8 cellular contexts compared by ENCODE assay signal in genomic region chr13:48580185-48580803, GRCh38. TPM values are rescaled to one million over a fixed set of nuclear protein-coding genes. Genes with fewer than 3 reads are reported as not detected.
DNase-seq lines count a peak whose midpoint lies in the region; ATAC-seq, FAIRE-seq and TF ChIP-seq lines count a peak whose summit lies in the region.

No MANE protein-coding gene starts in this region.

- H3K9me3 Mint-ChIP-seq in activated CD8-positive, alpha-beta T cell treated with anti-CD3 and anti-CD28 coated beads for 36 hours, result no peaks in the 10 kb centered on the region
- no peaks in the 10 kb centered on the region for H3K9me3 Mint-ChIP-seq in endodermal cell
- H3K9me3 Mint-ChIP-seq in stimulated activated naive B cell treated with anti-CD40 and anti-IgM and Interleukin-4, amounts not matched to agents 10 μg/mL and 1 μg/mL and 100 μg/mL, for 72 hours, result peaks cover 0 to 7% of the 10 kb centered on the region in 2 donors

- no peak overlapping the region for H3K4me2 ChIP-seq in A549

- H3K9me3 ChIP-seq in A549, result no peaks in the 10 kb centered on the region
- no peaks in the 10 kb centered on the region for H3K9me3 ChIP-seq in endodermal cell (ENCODE audit: control insufficient read depth, low read length)

- peak; percentile 60 for TF ChIP-seq CTCF in A549 (IDR thresholded peaks at IDR 0.05)
- peak; percentile 71 for TF ChIP-seq CTCF in GM13977 (IDR thresholded peaks at IDR 0.05; ENCODE audit: extremely low read depth, insufficient read depth, missing control alignments)
- peak; percentile 90 for TF ChIP-seq CTCF in activated CD8-positive, alpha-beta T cell treated with anti-CD3 and anti-CD28 coated beads for 36 hours (IDR thresholded peaks at IDR 0.05)
- TF ChIP-seq CTCF in endodermal cell (conservative IDR thresholded peaks at IDR 0.05), result peak; percentile 88

- H3K4me1 Mint-ChIP-seq in activated CD8-positive, alpha-beta T cell treated with anti-CD3 and anti-CD28 coated beads for 36 hours (ENCODE audit: low read depth), result peaks cover 3% of the 10 kb centered on the region
- peaks cover 9% of the 10 kb centered on the region for H3K4me1 Mint-ChIP-seq in endodermal cell
- peaks cover 20 to 21% of the 10 kb centered on the region in 2 donors for H3K4me1 Mint-ChIP-seq in stimulated activated naive B cell treated with anti-CD40 and anti-IgM and Interleukin-4, amounts not matched to agents 10 μg/mL and 1 μg/mL and 100 μg/mL, for 72 hours

- in situ Hi-C loops in GM13977 (cut with MboI; ENCODE audit: low pct_unique_long_range_greater_than_20kb, low sequenced_read_pairs, unreplicated experiment), result loop anchor here (25.0 kb wide), 1 partner anchor 443 kb away; no protein-coding TSS in a partner anchor

- peak; percentile 75 to 78 for TF ChIP-seq RAD21 in A549 (conservative IDR thresholded peaks at IDR 0.05 in 1 of 2, IDR thresholded peaks at IDR 0.05 in 1 of 2)

- H3K9ac ChIP-seq in endodermal cell (ENCODE audit: extremely low read depth, low read length, poor library complexity, severe bottlenecking), result no peak overlapping the region

- H3K27ac ChIP-seq in A549, result no peak overlapping the region
- H3K27ac ChIP-seq in endodermal cell (ENCODE audit: low read depth, low read length), result no peak overlapping the region

- DNase-seq in A549 (ENCODE audit: low read depth in 1 of 2, low spot score in 1 of 2), result peak; percentile 26 to 38
- no peak for DNase-seq in GM13977 (ENCODE audit: low spot score)
- DNase-seq in NCI-H526 treated with DMSO at 0.1 percent for 48 hours (lab: John Stamatoyannopoulos, UW), result peak; percentile 46
- peak; percentile 85 for DNase-seq in activated CD8-positive, alpha-beta T cell treated with anti-CD3 and anti-CD28 coated beads for 36 hours
- peak; percentile 91 for DNase-seq in endodermal cell
- DNase-seq in mucosa of gallbladder (ENCODE audit: low spot score), result peak; percentile 88
- DNase-seq in stimulated activated naive B cell treated with anti-CD40 and anti-IgM and Interleukin-4, amounts not matched to agents 10 μg/mL and 1 μg/mL and 100 μg/mL, for 72 hours, result peak; percentile 43

- H3K4me1 ChIP-seq in A549 (no peaks in the 10 kb centered on the region), endodermal cell (ENCODE audit: control insufficient read depth, insufficient read depth, low read length) (peaks cover 8% of the 10 kb centered on the region)

- no peak for TF ChIP-seq EP300 in A549 (IDR thresholded peaks at IDR 0.05)

- no peak for TF ChIP-seq POLR2A in A549 (IDR thresholded peaks at IDR 0.05; ENCODE audit: low read length)

- H3K27me3 Mint-ChIP-seq in activated CD8-positive, alpha-beta T cell treated with anti-CD3 and anti-CD28 coated beads for 36 hours, result peaks cover 25% of the 10 kb centered on the region
- peaks cover 11% of the 10 kb centered on the region for H3K27me3 Mint-ChIP-seq in endodermal cell (ENCODE audit: insufficient read depth)
- H3K27me3 Mint-ChIP-seq in stimulated activated naive B cell treated with anti-CD40 and anti-IgM and Interleukin-4, amounts not matched to agents 10 μg/mL and 1 μg/mL and 100 μg/mL, for 72 hours, result peaks cover 69 to 75% of the 10 kb centered on the region in 2 donors

- no peak overlapping the region for H3K4me3 Mint-ChIP-seq in activated CD8-positive, alpha-beta T cell treated with anti-CD3 and anti-CD28 coated beads for 36 hours
- no peak overlapping the region for H3K4me3 Mint-ChIP-seq in endodermal cell
- no peak overlapping the region for H3K4me3 Mint-ChIP-seq in stimulated activated naive B cell treated with anti-CD40 and anti-IgM and Interleukin-4, amounts not matched to agents 10 μg/mL and 1 μg/mL and 100 μg/mL, for 72 hours

- POLR2A ChIA-PET in A549 (lab: Yijun Ruan, JAX), result interaction anchor here (0.9 to 1.4 kb wide), 5 partner anchors 48 to 543 kb away, joined by 3 to 11 read pairs (median 5); partner anchors contain the start of genes ITM2B, MED4 and NUDT15
- POLR2A ChIA-PET in activated CD8-positive, alpha-beta T cell treated with anti-CD3 and anti-CD28 coated beads for 36 hours (lab: Charles Lee), result interaction anchor here (0.7 to 1.5 kb wide), 3 partner anchors 63 to 252 kb away, joined by 3 read pairs; no protein-coding TSS in a partner anchor

- 37% methylated on average over 8 of the region's 8 CpGs for WGBS in A549 (ENCODE audit: missing lambda C conversion rate)
- 50 to 56% methylated on average over 7 to 8 of the region's 8 CpGs for WGBS in endodermal cell (ENCODE audit: insufficient coverage in 1 of 2, insufficient read length in 1 of 2), 2 experiments

- FAIRE-seq in A549 (lab: Jason Lieb, UNC), result no peak

- ATAC-seq in A549 (peak; percentile 47 to 67; a peak in 4 of 6 replicates), HG03354 (IDR thresholded peaks at IDR 0.05; ENCODE audit: poor library complexity, severe bottlenecking, unreplicated experiment) (no peak)
- ATAC-seq in activated CD8-positive, alpha-beta T cell treated with anti-CD3 and anti-CD28 coated beads for 36 hours, result peak; percentile 67
- ATAC-seq in stimulated activated naive B cell treated with anti-CD40 and anti-IgM and Interleukin-4, amounts not matched to agents 10 μg/mL and 1 μg/mL and 100 μg/mL, for 72 hours (replicated peaks), result no peak

- CTCF ChIA-PET in A549 (lab: Yijun Ruan, JAX), result interaction anchor here (0.6 to 4.9 kb wide), 30 partner anchors 11 to 1037 kb away, joined by 3 to 56 read pairs (median 3); partner anchors contain the start of genes MED4 and NUDT15
- CTCF ChIA-PET in activated CD8-positive, alpha-beta T cell treated with anti-CD3 and anti-CD28 coated beads for 36 hours (lab: Charles Lee), result interaction anchor here (0.6 to 9.8 kb wide), 51 partner anchors 7 to 481 kb away, joined by 3 to 173 read pairs (median 4); partner anchors contain the start of gene LPAR6

- no peaks in the 10 kb centered on the region for H3K27me3 ChIP-seq in endodermal cell (ENCODE audit: control insufficient read depth, insufficient read depth, low read length, poor library complexity, severe bottlenecking)

- H3K4me3 ChIP-seq in A549 (no peak overlapping the region), endodermal cell (ENCODE audit: low read length) (no peak overlapping the region)

- no peaks in the 10 kb centered on the region for H3K36me3 Mint-ChIP-seq in activated CD8-positive, alpha-beta T cell treated with anti-CD3 and anti-CD28 coated beads for 36 hours (ENCODE audit: low read depth)
- no peaks in the 10 kb centered on the region for H3K36me3 Mint-ChIP-seq in endodermal cell (ENCODE audit: low read depth)
- no peaks in the 10 kb centered on the region for H3K36me3 Mint-ChIP-seq in stimulated activated naive B cell treated with anti-CD40 and anti-IgM and Interleukin-4, amounts not matched to agents 10 μg/mL and 1 μg/mL and 100 μg/mL, for 72 hours

- no peaks in the 10 kb centered on the region for H3K36me3 ChIP-seq in endodermal cell (ENCODE audit: control insufficient read depth, insufficient read depth, low read length)

- H3K27ac Mint-ChIP-seq in activated CD8-positive, alpha-beta T cell treated with anti-CD3 and anti-CD28 coated beads for 36 hours, result no peak overlapping the region
- no peak overlapping the region for H3K27ac Mint-ChIP-seq in endodermal cell
- H3K27ac Mint-ChIP-seq in stimulated activated naive B cell treated with anti-CD40 and anti-IgM and Interleukin-4, amounts not matched to agents 10 μg/mL and 1 μg/mL and 100 μg/mL, for 72 hours, result no peak overlapping the region

- intact Hi-C loops in activated CD8-positive, alpha-beta T cell treated with anti-CD3 and anti-CD28 coated beads for 36 hours (cut with micrococcal nuclease), result loop anchor here (2.0 to 10.0 kb wide), 2 partner anchors 245 to 455 kb away; no protein-coding TSS in a partner anchor

TF ChIP-seq in A549, 52 proteins besides CTCF, POLR2A, EP300 and RAD21:
- peak; percentile 75 for TF ChIP-seq SMC3 (IDR thresholded peaks at IDR 0.05)
- no peak for TF ChIP-seq CHD2 (IDR thresholded peaks at IDR 0.05; ENCODE audit: low read length, partially characterized antibody)
- TF ChIP-seq ZSCAN20 (CRISPR knock-in tag; IDR thresholded peaks at IDR 0.05), result no peak

RNA-seq across cellular contexts. Expression of gene RCBTB2, which starts 47.4 kb away (rescaled TPM):
- polyA plus RNA-seq in A549 (2011; rRNA removed) (1.8 and 2.0 TPM in 2 replicates), A549 (2017; fragmentation: RNase III; extraction: RNeasy Plus Mini Kit Qiagen cat#74134 plus additional on column Dnase treatment) (0.98 to 1.2 TPM (median 1.1 TPM) in 3 replicates)
- polyA plus RNA-seq in A549 (2012; cell fraction: cytosol; rRNA removed), result 0.56 and 0.66 TPM in 2 replicates
- 0.51 and 0.62 TPM in 2 replicates for polyA plus RNA-seq in A549 (2012; cell fraction: nucleus; rRNA removed)
- polyA minus RNA-seq in A549 (2011; rRNA and poly(A)+ RNA removed), result 0.78 and 1.0 TPM in 2 replicates
- 1 to 10 TPM; 1.6 to 2.2 TPM for total RNA-seq in activated CD8-positive, alpha-beta T cell treated with anti-CD3 and anti-CD28 coated beads for 36 hours
- total RNA-seq in endodermal cell (1 to 10 TPM; 3.1 to 7.3 TPM), mucosa of gallbladder (18.3 TPM)
- polyA plus RNA-seq in endodermal cell (2013, experiment 1 of 2), result 22.5 TPM
- polyA plus RNA-seq in endodermal cell (2013, experiment 2 of 2), result 22.1 TPM

Comparison
In these comparisons a context has a peak if more than half of its experiments do, and no peak if none do; other contexts are left out.
1. ATAC-seq: peak in A549 (2 of 2) and activated CD8-positive, alpha-beta T cell treated with anti-CD3 and anti-CD28 coated beads for 36 hours (single experiment); none in stimulated activated naive B cell treated with anti-CD40 and anti-IgM and Interleukin-4, amounts not matched to agents 10 μg/mL and 1 μg/mL and 100 μg/mL, for 72 hours (0 of 2) and HG03354 (single experiment).
2. Peak in every context shown above with its lines, with median percentiles within 50 percentile points of each other: CTCF ChIP-seq.